In the genomic region with DNA sequence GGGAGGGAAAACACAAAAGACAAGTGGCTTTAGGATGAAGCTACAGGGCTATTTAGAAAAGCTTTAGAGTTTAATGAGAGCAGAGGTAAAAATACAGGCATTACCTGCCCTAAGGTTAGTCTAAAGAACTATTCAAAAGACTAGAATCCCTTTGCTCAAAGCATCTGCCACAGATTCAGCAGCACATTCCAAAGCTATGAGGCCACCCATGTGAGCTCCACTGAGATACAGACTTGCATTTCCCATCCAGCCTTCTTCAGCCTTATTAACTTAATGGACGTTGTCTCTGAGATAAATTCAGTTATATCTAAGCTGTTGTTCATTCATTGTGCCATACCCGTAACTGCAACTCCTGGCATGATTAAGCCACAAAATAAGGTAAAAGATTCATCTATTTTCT, we compare ENCODE assay signal across 19 cellular contexts. TPM values are rescaled to one million over a fixed set of nuclear protein-coding genes. Genes with fewer than 3 reads are reported as not detected.
DNase-seq lines count a peak whose midpoint lies in the region; ATAC-seq and TF ChIP-seq lines count a peak whose summit lies in the region.
"Had no signal": no experiment of that assay in that cellular context is flagged by ENCODE, and none has a peak within 500 bp of the region (broad histone marks: within the 10 kb centered on the region; RNA-seq: fewer than 3 reads in every experiment).

No MANE protein-coding gene starts in this region.

- no peak overlapping the region for H3K4me3 ChIP-seq in CD8-positive, alpha-beta T cell (ENCODE audit: low read depth, low read length)
- H3K4me3 ChIP-seq in NT2/D1 (ENCODE audit: insufficient read length, low read depth) (no peak overlapping the region), epithelial cell of esophagus (ENCODE audit: low read length) (no peak overlapping the region)
- H3K4me3 ChIP-seq: esophagus squamous epithelium had no signal

- no peak for DNase-seq in CD8-positive, alpha-beta T cell
- DNase-seq in NT2/D1 (ENCODE audit: low read depth, low spot score) (peak; percentile 47), epithelial cell of esophagus (ENCODE audit: low read depth) (peak; percentile 53), mesothelial cell of epicardium (ENCODE audit: low spot score in 2 of 2, unreplicated experiment in 2 of 2) (no peak), germinal center (ENCODE audit: low spot score) (no peak)
- DNase-seq in effector CD8-positive, alpha-beta T cell (lab: John Stamatoyannopoulos, UW) = no peak
- DNase-seq: activated CD8-positive, alpha-beta memory T cell treated with anti-CD3 and anti-CD28 coated beads for 24 hours; activated gamma-delta T cell treated with Interleukin-2 at 50 U/mL for 16 hours; DMS79 treated with DMSO at 0.1 percent for 48 hours; esophagus squamous epithelium; KG1; NCI-H146; NCI-H526; retina; T1000 had no signal

- H3K9me3 ChIP-seq in CD8-positive, alpha-beta T cell (ENCODE audit: low read length) = no peaks in the 10 kb centered on the region
- H3K9me3 ChIP-seq in NT2/D1 (ENCODE audit: insufficient read depth, low read length) = no peaks in the 10 kb centered on the region
- H3K9me3 ChIP-seq: esophagus squamous epithelium had no signal

- H3K4me1 ChIP-seq in CD8-positive, alpha-beta T cell (ENCODE audit: insufficient read depth, low read length) = peaks cover 38% of the 10 kb centered on the region
- H3K4me1 ChIP-seq in NT2/D1 (ENCODE audit: insufficient read depth, insufficient read length) = peaks cover 9% of the 10 kb centered on the region

- peaks cover 77% of the 10 kb centered on the region for H3K4me1 Mint-ChIP-seq in CD8-positive, alpha-beta T cell (ENCODE audit: low read depth)
- H3K4me1 Mint-ChIP-seq in mesothelial cell of epicardium = peaks cover 20% of the 10 kb centered on the region
- peaks cover 51% of the 10 kb centered on the region for H3K4me1 Mint-ChIP-seq in stimulated activated memory B cell treated with anti-CD40 and anti-IgM and Interleukin-4, amounts not matched to agents 10 μg/mL and 1 μg/mL and 100 μg/mL, for 72 hours

- no peaks in the 10 kb centered on the region for H3K27me3 ChIP-seq in CD8-positive, alpha-beta T cell (ENCODE audit: insufficient read depth, low read length)
- no peaks in the 10 kb centered on the region for H3K27me3 ChIP-seq in NT2/D1 (ENCODE audit: insufficient read depth, insufficient read length)
- H3K27me3 ChIP-seq: esophagus squamous epithelium had no signal

- no peaks in the 10 kb centered on the region for H3K9me3 Mint-ChIP-seq in CD8-positive, alpha-beta T cell
- H3K9me3 Mint-ChIP-seq in mesothelial cell of epicardium = no peaks in the 10 kb centered on the region
- no peaks in the 10 kb centered on the region for H3K9me3 Mint-ChIP-seq in stimulated activated memory B cell treated with anti-CD40 and anti-IgM and Interleukin-4, amounts not matched to agents 10 μg/mL and 1 μg/mL and 100 μg/mL, for 72 hours

- ATAC-seq in CD8-positive, alpha-beta T cell = no peak
- ATAC-seq in stimulated activated memory B cell treated with anti-CD40 and anti-IgM and Interleukin-4, amounts not matched to agents 10 μg/mL and 1 μg/mL and 100 μg/mL, for 72 hours = no peak
- ATAC-seq in HG02759 (IDR thresholded peaks at IDR 0.05; ENCODE audit: unreplicated experiment) = no peak

- no peak overlapping the region for H3K27ac ChIP-seq in CD8-positive, alpha-beta T cell (ENCODE audit: low read depth, low read length)
- H3K27ac ChIP-seq: esophagus squamous epithelium, RWPE1 had no signal

- TF ChIP-seq CTCF in CD8-positive, alpha-beta T cell (IDR thresholded peaks at IDR 0.05) = no peak
- no peak for TF ChIP-seq CTCF in epithelial cell of esophagus (IDR thresholded peaks at IDR 0.05; ENCODE audit: insufficient read depth, low read depth, low read length, missing control alignments)
- no peak for TF ChIP-seq CTCF in mesothelial cell of epicardium (IDR thresholded peaks at IDR 0.05; ENCODE audit: unreplicated experiment)

- H3K36me3 ChIP-seq in CD8-positive, alpha-beta T cell (ENCODE audit: insufficient read depth, low read length) = peaks cover 32% of the 10 kb centered on the region
- H3K36me3 ChIP-seq in NT2/D1 (ENCODE audit: insufficient read depth, insufficient read length, low read length) = peaks cover 52% of the 10 kb centered on the region

- H3K9ac ChIP-seq in NT2/D1 (ENCODE audit: insufficient read length, low read depth) = no peak overlapping the region

- no peak overlapping the region for H3K4me3 Mint-ChIP-seq in CD8-positive, alpha-beta T cell
- H3K4me3 Mint-ChIP-seq in mesothelial cell of epicardium = no peak overlapping the region
- no peak overlapping the region for H3K4me3 Mint-ChIP-seq in stimulated activated memory B cell treated with anti-CD40 and anti-IgM and Interleukin-4, amounts not matched to agents 10 μg/mL and 1 μg/mL and 100 μg/mL, for 72 hours

- peak overlapping the region; percentile 6 for H3K27ac Mint-ChIP-seq in CD8-positive, alpha-beta T cell
- peak overlapping the region; percentile 55 for H3K27ac Mint-ChIP-seq in mesothelial cell of epicardium
- H3K27ac Mint-ChIP-seq in stimulated activated memory B cell treated with anti-CD40 and anti-IgM and Interleukin-4, amounts not matched to agents 10 μg/mL and 1 μg/mL and 100 μg/mL, for 72 hours = no peak overlapping the region

- intact Hi-C loops in CD8-positive, alpha-beta T cell (cut with DNase I, micrococcal nuclease) = no loop called here

- no peaks in the 10 kb centered on the region for H3K27me3 Mint-ChIP-seq in CD8-positive, alpha-beta T cell (ENCODE audit: low read depth)
- H3K27me3 Mint-ChIP-seq in mesothelial cell of epicardium (ENCODE audit: low read depth) = no peaks in the 10 kb centered on the region
- H3K27me3 Mint-ChIP-seq in stimulated activated memory B cell treated with anti-CD40 and anti-IgM and Interleukin-4, amounts not matched to agents 10 μg/mL and 1 μg/mL and 100 μg/mL, for 72 hours = no peaks in the 10 kb centered on the region

- H3K36me3 Mint-ChIP-seq in CD8-positive, alpha-beta T cell = peaks cover 87% of the 10 kb centered on the region
- peaks cover 41% of the 10 kb centered on the region for H3K36me3 Mint-ChIP-seq in mesothelial cell of epicardium
- peaks cover 44% of the 10 kb centered on the region for H3K36me3 Mint-ChIP-seq in stimulated activated memory B cell treated with anti-CD40 and anti-IgM and Interleukin-4, amounts not matched to agents 10 μg/mL and 1 μg/mL and 100 μg/mL, for 72 hours

- POLR2A ChIA-PET in CD8-positive, alpha-beta T cell (lab: Charles Lee) = interaction anchor here (1.0 to 2.3 kb wide), 6 partner anchors 7 to 25 kb away, joined by 3 to 10 read pairs (median 5); no protein-coding TSS in a partner anchor

- CTCF ChIA-PET in CD8-positive, alpha-beta T cell (lab: Charles Lee) = interaction anchor here (0.7 to 11.2 kb wide), 12 partner anchors 11 to 457 kb away, joined by 3 to 182 read pairs (median 4); a partner anchor contains a TSS

RNA-seq across cellular contexts. Expression of a gene that starts 25.4 kb away (rescaled TPM):
- 10 to 100 TPM in 1 of 2 experiments, 1 to 10 TPM in 1; 9.2 to 11.0 TPM for total RNA-seq in CD8-positive, alpha-beta T cell
- not detected in 3 replicates for total RNA-seq in mesothelial cell of epicardium
- total RNA-seq: chondrocyte had no signal

RNA-seq across cellular contexts. Expression of a gene that starts 26.9 kb away (rescaled TPM):
- total RNA-seq in CD8-positive, alpha-beta T cell = 10 to 100 TPM; 16.6 to 16.7 TPM
- 23.1 to 24.3 TPM (median 24.1 TPM) in 3 replicates for total RNA-seq in mesothelial cell of epicardium

RNA-seq across cellular contexts. Expression of a gene that starts 58.6 kb away (rescaled TPM):
- total RNA-seq in CD8-positive, alpha-beta T cell = not detected
- total RNA-seq in mesothelial cell of epicardium = not detected in 3 replicates
- total RNA-seq: chondrocyte had no signal

Comparison
In these comparisons a context has a peak if more than half of its experiments do, and no peak if none do; other contexts are left out.
1. DNase-seq: peak in NT2/D1 (single experiment) and epithelial cell of esophagus (single experiment); none in CD8-positive, alpha-beta T cell (0 of 7), mesothelial cell of epicardium (0 of 2), effector CD8-positive, alpha-beta T cell (single experiment) and germinal center (single experiment).